ENCODE assay signal across 15 cellular contexts in the genomic region with DNA sequence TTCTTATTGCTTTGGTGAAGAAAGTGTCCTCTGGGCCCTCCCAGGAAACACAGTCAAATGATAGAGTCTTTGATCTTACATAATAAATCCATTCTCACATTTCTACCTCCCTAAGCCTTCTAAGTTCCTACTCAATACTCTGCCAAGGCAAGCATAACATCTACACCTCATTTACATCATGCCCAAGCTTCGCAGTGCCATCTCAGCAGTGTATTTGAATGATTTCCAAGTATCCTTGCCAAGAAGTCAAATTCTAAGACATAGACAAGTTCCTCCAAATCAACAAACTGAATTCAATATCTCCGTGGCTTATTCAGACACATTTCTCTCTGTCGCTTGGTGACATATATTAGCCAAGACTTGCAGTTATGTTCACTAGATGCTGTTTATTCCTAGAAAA. TPM values are rescaled to one million over a fixed set of nuclear protein-coding genes. Genes with fewer than 3 reads are reported as not detected.
A peak's percentile ranks its signal among the peaks of the same experiment; 100 is the strongest.
DNase-seq lines count a peak whose midpoint lies in the region; ATAC-seq and TF ChIP-seq lines count a peak whose summit lies in the region.
"Had no signal": no experiment of that assay in that cellular context is flagged by ENCODE, and none has a peak within 500 bp of the region (broad histone marks: within the 10 kb centered on the region; RNA-seq: fewer than 3 reads in every experiment).

No MANE protein-coding gene starts in this region.

- no peak for TF ChIP-seq CTCF in brain (conservative IDR thresholded peaks at IDR 0.05)
- TF ChIP-seq CTCF in type B pancreatic cell (conservative IDR thresholded peaks at IDR 0.05), result no peak

- peak overlapping the region; percentile 7 for H3K27ac ChIP-seq in muscle layer of colon (ENCODE audit: low read depth, low read length)
- H3K27ac ChIP-seq: C4-2B had no signal

- H3K9me3 ChIP-seq in muscle layer of colon (ENCODE audit: low read length), result no peaks in the 10 kb centered on the region
- H3K9me3 ChIP-seq: Caco-2 had no signal

- H3K36me3 Mint-ChIP-seq in brain (no peaks in the 10 kb centered on the region), type B pancreatic cell (no peaks in the 10 kb centered on the region)
- H3K36me3 Mint-ChIP-seq: IgD-negative memory B cell had no signal

- H3K4me3 Mint-ChIP-seq in brain, result peak overlapping the region in 2 of 5 experiments; percentile 2 to 67
- H3K4me3 Mint-ChIP-seq in type B pancreatic cell, result no peak overlapping the region
- H3K4me3 Mint-ChIP-seq: CD4-positive, alpha-beta T cell; H9 had no signal

- H3K27me3 Mint-ChIP-seq in brain, result peaks cover 58% of the 10 kb centered on the region
- H3K27me3 Mint-ChIP-seq in type B pancreatic cell, result peaks cover 60% of the 10 kb centered on the region

- H3K4me1 ChIP-seq in muscle layer of colon (ENCODE audit: insufficient read depth, low read length), result peaks cover 41% of the 10 kb centered on the region

- H3K27ac Mint-ChIP-seq in brain, result peak overlapping the region in 3 of 5 experiments; percentile 20 to 50 (median 47)
- H3K27ac Mint-ChIP-seq in type B pancreatic cell, result no peak overlapping the region
- H3K27ac Mint-ChIP-seq: CD4-positive, alpha-beta T cell; H9; IgD-negative memory B cell had no signal

- H3K4me1 Mint-ChIP-seq in brain (peaks cover 54% of the 10 kb centered on the region), type B pancreatic cell (ENCODE audit: unreplicated experiment) (peaks cover 5% of the 10 kb centered on the region)

- no peak overlapping the region for H3K9ac ChIP-seq in muscle layer of colon (ENCODE audit: low read length)

- no peak overlapping the region for H3K4me3 ChIP-seq in muscle layer of colon (ENCODE audit: low read depth in 1 of 2, low read length in 2 of 2)

- DNase-seq in G401 (ENCODE audit: low spot score) (peak; percentile 25), superior temporal gyrus (ENCODE audit: extremely low spot score) (peak; percentile 53), left lobe of liver (ENCODE audit: low spot score) (no peak), type B pancreatic cell (ENCODE audit: extremely low spot score, unreplicated experiment) (no peak)
- DNase-seq: AML-193; Caco-2; CD4-positive, alpha-beta T cell; GDM1; H9 had no signal

- no peaks in the 10 kb centered on the region for H3K27me3 ChIP-seq in muscle layer of colon (ENCODE audit: control insufficient read depth in 1 of 2, insufficient read depth in 2 of 2, low read length in 2 of 2)

- in situ Hi-C loops in G401 (cut with HindIII; ENCODE audit: low sequenced_read_pairs), result no loop called here

- ATAC-seq in left lobe of liver (no peak), HG02763 (IDR thresholded peaks at IDR 0.05; ENCODE audit: unreplicated experiment) (no peak)
- ATAC-seq: HepG2 had no signal

- peaks cover 0 to 38% (median 3%) of the 10 kb centered on the region in 5 experiments for H3K9me3 Mint-ChIP-seq in brain
- H3K9me3 Mint-ChIP-seq in type B pancreatic cell, result no peaks in the 10 kb centered on the region
- H3K9me3 Mint-ChIP-seq: CD4-positive, alpha-beta T cell; H9; IgD-negative memory B cell had no signal

- H3K36me3 ChIP-seq in muscle layer of colon (ENCODE audit: insufficient read depth, low read length), result no peaks in the 10 kb centered on the region

RNA-seq across cellular contexts. Expression of gene MLPH, which starts 8.1 kb away (rescaled TPM):
- total RNA-seq in G401 (2014; rRNA removed; shearing (Covaris generic)), result 0.55 and 1.6 TPM in 2 replicates
- polyA plus RNA-seq in brain (ENCODE audit: insufficient read depth, low read depth, low replicate concordance), result 2.8 TPM
- total RNA-seq in left lobe of liver, result 55.0 TPM
- total RNA-seq in type B pancreatic cell (ENCODE audit: low replicate concordance), result 14.8 and 16.7 TPM in 2 replicates
- total RNA-seq: Caco-2, HepG2 had no signal
- polyA plus RNA-seq: IgD-negative memory B cell had no signal

Comparison
In these comparisons a context has a peak if more than half of its experiments do, and no peak if none do; other contexts are left out.
1. DNase-seq: peak in G401 (single experiment) and superior temporal gyrus (single experiment); none in left lobe of liver (single experiment) and type B pancreatic cell (single experiment).